34 cellular contexts compared by ENCODE assay signal in genomic region chr21:30996728-30997127, GRCh38. TPM values are rescaled to one million over a fixed set of nuclear protein-coding genes. Genes with fewer than 3 reads are reported as not detected.
"Had no signal": no experiment of that assay in that cellular context is flagged by ENCODE, and none has a peak within 500 bp of the region (broad histone marks: within the 10 kb centered on the region; RNA-seq: fewer than 3 reads in every experiment).

No MANE protein-coding gene starts in this region.

- H3K4me2 ChIP-seq: SK-N-SH had no signal

- H3K27ac ChIP-seq: SJSA1 had no signal

- H3K4me1 ChIP-seq: SJSA1 had no signal

- H3K9me3 Mint-ChIP-seq: activated B cell treated with CpG ODN at 0.5 μM for 24 hours; activated CD4-positive, alpha-beta memory T cell treated with anti-CD3 and anti-CD28 coated beads for 36 hours; activated naive CD4-positive, alpha-beta T cell treated with anti-CD3 and anti-CD28 coated beads, Interleukin-2, amount 10 ng/mL, durations not matched to agents 7 days and 5 days; activated naive CD8-positive, alpha-beta T cell treated with anti-CD3 and anti-CD28 coated beads, Interleukin-2, amount 50 U/mL, for 24 hours; activated T-cell treated with anti-CD3 and anti-CD28 coated beads, Interleukin-2, amount 50 U/mL, for 4 hours; brain; T-helper 1 cell treated with Interleukin-12 subunit alpha and Interleukin-12 subunit beta and Interleukin-4 antibody, amounts not matched to agents 30 μg/mL and 1 μg/mL, for 36 hours; T-helper 2 cell treated with Interferon-gamma antibody and Interleukin-4, amounts not matched to agents 5 μg/mL and 100 μg/mL, for 36 hours had no signal

- H3K27ac Mint-ChIP-seq: activated B cell treated with CpG ODN at 0.5 μM for 24 hours; activated CD4-positive, alpha-beta memory T cell treated with anti-CD3 and anti-CD28 coated beads for 36 hours; activated naive CD4-positive, alpha-beta T cell treated with anti-CD3 and anti-CD28 coated beads, Interleukin-2, amount 10 ng/mL, durations not matched to agents 7 days and 5 days; activated naive CD8-positive, alpha-beta T cell; activated naive CD8-positive, alpha-beta T cell treated with anti-CD3 and anti-CD28 coated beads, Interleukin-2, amount 50 U/mL, for 24 hours; brain; T-helper 1 cell treated with Interleukin-12 subunit alpha and Interleukin-12 subunit beta and Interleukin-4 antibody, amounts not matched to agents 30 μg/mL and 1 μg/mL, for 36 hours; T-helper 2 cell treated with Interferon-gamma antibody and Interleukin-4, amounts not matched to agents 5 μg/mL and 100 μg/mL, for 36 hours had no signal

- H3K4me3 ChIP-seq: SJSA1 had no signal

- H3K36me3 ChIP-seq: SJSA1 had no signal

- H3K4me3 Mint-ChIP-seq: activated B cell treated with CpG ODN at 0.5 μM for 24 hours; activated CD4-positive, alpha-beta memory T cell treated with anti-CD3 and anti-CD28 coated beads for 36 hours; activated naive CD4-positive, alpha-beta T cell treated with anti-CD3 and anti-CD28 coated beads, Interleukin-2, amount 10 ng/mL, durations not matched to agents 7 days and 5 days; activated naive CD8-positive, alpha-beta T cell; activated naive CD8-positive, alpha-beta T cell treated with anti-CD3 and anti-CD28 coated beads, Interleukin-2, amount 50 U/mL, for 24 hours; activated T-cell treated with anti-CD3 and anti-CD28 coated beads, Interleukin-2, amount 50 U/mL, for 4 hours; brain; T-helper 1 cell treated with Interleukin-12 subunit alpha and Interleukin-12 subunit beta and Interleukin-4 antibody, amounts not matched to agents 30 μg/mL and 1 μg/mL, for 36 hours; T-helper 2 cell treated with Interferon-gamma antibody and Interleukin-4, amounts not matched to agents 5 μg/mL and 100 μg/mL, for 36 hours had no signal

- H3K27me3 Mint-ChIP-seq: activated B cell treated with CpG ODN at 0.5 μM for 24 hours; activated CD4-positive, alpha-beta memory T cell treated with anti-CD3 and anti-CD28 coated beads for 36 hours; brain had no signal

- H3K9me2 ChIP-seq: SK-N-SH had no signal

- DNase-seq: activated B cell treated with CpG ODN at 0.5 μM for 24 hours; activated CD4-positive, alpha-beta memory T cell treated with anti-CD3 and anti-CD28 coated beads for 36 hours; activated CD4-positive, alpha-beta T cell treated with anti-CD3 and anti-CD28 coated beads for 4 hours; activated CD4-positive, alpha-beta T cell treated with anti-CD3 and anti-CD28 coated beads, Interleukin-2, amount 50 U/mL, for 1 hour; activated CD4-positive, CD25-positive, alpha-beta regulatory T cell treated with anti-CD3 and anti-CD28 coated beads, Interleukin-2, amount 50 U/mL, for 72 hours; activated CD8-positive, alpha-beta memory T cell treated with anti-CD3 and anti-CD28 coated beads, Interleukin-2, amount 50 U/mL, for 4 hours; activated effector memory CD4-positive, alpha-beta T cell treated with Interleukin-2 at 50 U/mL for 16 hours; activated naive CD4-positive, alpha-beta T cell treated with anti-CD3 and anti-CD28 coated beads, Interleukin-2, amount 10 ng/mL, durations not matched to agents 7 days and 5 days; activated naive CD8-positive, alpha-beta T cell treated with anti-CD3 and anti-CD28 coated beads, Interleukin-2, amount 50 U/mL, for 24 hours; activated T-cell treated with anti-CD3 and anti-CD28 coated beads for 4 hours; activated T-cell treated with anti-CD3 and anti-CD28 coated beads, Interleukin-2, amount 50 U/mL, for 4 hours; anterior cingulate cortex; central memory CD4-positive, alpha-beta T cell; Kasumi-1; KG1; MM.1S; MV-4-11; NCI-H1092; NCI-H1436 treated with DMSO at 0.1 percent for 48 hours; NCI-H1694 treated with DMSO at 0.1 percent for 48 hours; NCI-H2029; NCI-H510A; NCI-H526; NCI-H748 treated with DMSO at 0.1 percent for 48 hours; NK-92 treated with Interleukin-12 subunit alpha and Interleukin-12 subunit beta, amount 100 ng/mL, for 24 hours; SHP77 treated with DMSO at 0.1 percent for 48 hours; SK-N-SH had no signal

- H3K9ac ChIP-seq: SK-N-SH had no signal

- ATAC-seq: activated naive CD8-positive, alpha-beta T cell treated with anti-CD3 and anti-CD28 coated beads, Interleukin-2, amount 50 U/mL, for 24 hours; activated T-cell treated with anti-CD3 and anti-CD28 coated beads, Interleukin-2, amount 50 U/mL, for 4 hours had no signal

- H3K9me3 ChIP-seq: SJSA1, SK-N-SH had no signal

- FAIRE-seq: TTC549 had no signal

- H3K36me3 Mint-ChIP-seq: activated CD4-positive, alpha-beta memory T cell treated with anti-CD3 and anti-CD28 coated beads for 36 hours; activated naive CD4-positive, alpha-beta T cell treated with anti-CD3 and anti-CD28 coated beads, Interleukin-2, amount 10 ng/mL, durations not matched to agents 7 days and 5 days; activated naive CD8-positive, alpha-beta T cell; brain had no signal

- H3K4me1 Mint-ChIP-seq: activated B cell treated with CpG ODN at 0.5 μM for 24 hours; activated naive CD4-positive, alpha-beta T cell treated with anti-CD3 and anti-CD28 coated beads, Interleukin-2, amount 10 ng/mL, durations not matched to agents 7 days and 5 days; activated naive CD8-positive, alpha-beta T cell treated with anti-CD3 and anti-CD28 coated beads, Interleukin-2, amount 50 U/mL, for 24 hours had no signal

- H3K27me3 ChIP-seq: SJSA1 had no signal

RNA-seq across cellular contexts. Expression of gene KRTAP19-8, which starts 41.5 kb away (rescaled TPM):
- total RNA-seq: activated B cell treated with CpG ODN at 0.5 μM for 24 hours; activated CD4-positive, alpha-beta memory T cell treated with anti-CD3 and anti-CD28 coated beads for 36 hours; activated T-cell treated with anti-CD3 and anti-CD28 coated beads, Interleukin-2, amount 50 U/mL, for 4 hours; cerebellum; SJSA1 had no signal
- polyA plus RNA-seq: SK-N-SH had no signal
